ENCODE assay signal across 9 cellular contexts in genomic region chr14:33949051-33950037, GRCh38. TPM values are rescaled to one million over a fixed set of nuclear protein-coding genes. Genes with fewer than 3 reads are reported as not detected.
DNase-seq lines count a peak whose midpoint lies in the region; ATAC-seq, FAIRE-seq and TF ChIP-seq lines count a peak whose summit lies in the region.
"Had no signal": no experiment of that assay in that cellular context is flagged by ENCODE, and none has a peak within 500 bp of the region (broad histone marks: within the 10 kb centered on the region; RNA-seq: fewer than 3 reads in every experiment).

No MANE protein-coding gene starts in this region.

- FAIRE-seq in kidney (lab: Jason Lieb, UNC): no peak

- DNase-seq in NCI-H345 (lab: John Stamatoyannopoulos, UW) (peak; percentile 29), NCI-H345 treated with DMSO at 0.1 percent for 48 hours (lab: John Stamatoyannopoulos, UW; ENCODE audit: unreplicated experiment) (no peak), WTC11 (ENCODE audit: low spot score) (no peak), kidney (no peak), cerebellum (ENCODE audit: low spot score) (no peak), SK-N-DZ (ENCODE audit: low spot score) (no peak), dermis blood vessel endothelial cell (no peak)
- DNase-seq in stimulated activated naive CD8-positive, alpha-beta T cell treated with anti-CD3 and anti-CD28 coated beads, Interleukin-15, amount 100 ng/mL, for 72 hours: no peak
- DNase-seq: SIG-M5 had no signal

- TF ChIP-seq CTCF in WTC11 (IDR thresholded peaks at IDR 0.05): no peak
- no peak for TF ChIP-seq CTCF in kidney (IDR thresholded peaks at IDR 0.05; ENCODE audit: borderline replicate concordance, extremely low read depth, insufficient read depth)

- H3K9me3 Mint-ChIP-seq in WTC11: no peaks in the 10 kb centered on the region
- no peaks in the 10 kb centered on the region for H3K9me3 Mint-ChIP-seq in stimulated activated naive CD8-positive, alpha-beta T cell treated with anti-CD3 and anti-CD28 coated beads, Interleukin-15, amount 100 ng/mL, for 72 hours

- peaks cover 14% of the 10 kb centered on the region for H3K36me3 Mint-ChIP-seq in WTC11

- peak overlapping the region; percentile 72 to 76 for H3K4me3 ChIP-seq in kidney (ENCODE audit: low read length in 2 of 2)

- POLR2A ChIA-PET in WTC11 (lab: Charles Lee): interaction anchor here (0.9 to 1.8 kb wide), 4 partner anchors 10 to 100 kb away, joined by 3 to 14 read pairs (median 4); no protein-coding TSS in a partner anchor

- peak overlapping the region; percentile 12 to 44 for H3K9ac ChIP-seq in kidney (ENCODE audit: low read length in 2 of 2)

- peaks cover 4 to 12% of the 10 kb centered on the region in 2 donors for H3K4me1 ChIP-seq in kidney (ENCODE audit: control insufficient read depth in 1 of 2, insufficient read depth in 1 of 2, low read depth in 1 of 2, low read length in 2 of 2)

- CTCF ChIA-PET in WTC11 (lab: Charles Lee): interaction anchor here (1.0 to 3.2 kb wide), 3 partner anchors 8 to 100 kb away, joined by 5 to 26 read pairs (median 6); no protein-coding TSS in a partner anchor

- intact Hi-C loops in kidney (cut with DNase I): no loop called here

- peaks cover 18% of the 10 kb centered on the region for H3K27me3 Mint-ChIP-seq in WTC11 (ENCODE audit: low read depth)
- H3K27me3 Mint-ChIP-seq in stimulated activated naive CD8-positive, alpha-beta T cell treated with anti-CD3 and anti-CD28 coated beads, Interleukin-15, amount 100 ng/mL, for 72 hours: peaks cover 67% of the 10 kb centered on the region

- H3K27ac ChIP-seq in kidney (ENCODE audit: low read depth in 2 of 2, low read length in 2 of 2): peak overlapping the region in 1 of 2 donors; percentile 5

- H3K36me3 ChIP-seq in kidney (ENCODE audit: control insufficient read depth in 1 of 2, insufficient read depth in 2 of 2, low read length in 2 of 2): no peaks in the 10 kb centered on the region

- no peak for ATAC-seq in WTC11
- no peak for ATAC-seq in stimulated activated naive CD8-positive, alpha-beta T cell treated with anti-CD3 and anti-CD28 coated beads, Interleukin-15, amount 100 ng/mL, for 72 hours

- H3K27ac Mint-ChIP-seq in WTC11: no peak overlapping the region
- no peak overlapping the region for H3K27ac Mint-ChIP-seq in stimulated activated naive CD8-positive, alpha-beta T cell treated with anti-CD3 and anti-CD28 coated beads, Interleukin-15, amount 100 ng/mL, for 72 hours

- no peaks in the 10 kb centered on the region for H3K9me3 ChIP-seq in kidney (ENCODE audit: control insufficient read depth in 1 of 2, low read length in 2 of 2)

- H3K4me1 Mint-ChIP-seq in WTC11: peaks cover 56% of the 10 kb centered on the region
- H3K4me1 Mint-ChIP-seq in stimulated activated naive CD8-positive, alpha-beta T cell treated with anti-CD3 and anti-CD28 coated beads, Interleukin-15, amount 100 ng/mL, for 72 hours: peaks cover 39% of the 10 kb centered on the region

- peak overlapping the region; percentile 64 for H3K4me3 Mint-ChIP-seq in WTC11
- peak overlapping the region; percentile 25 to 90 for H3K4me3 Mint-ChIP-seq in stimulated activated naive CD8-positive, alpha-beta T cell treated with anti-CD3 and anti-CD28 coated beads, Interleukin-15, amount 100 ng/mL, for 72 hours

TF ChIP-seq in WTC11, 78 proteins besides CTCF, POLR2A, EP300 and RAD21:
- TF ChIP-seq NR1H2 (CRISPR knock-in tag; IDR thresholded peaks at IDR 0.05) (no peak), RELA (CRISPR knock-in tag; IDR thresholded peaks at IDR 0.05; ENCODE audit: borderline replicate concordance) (no peak), ATF6 (CRISPR knock-in tag; IDR thresholded peaks at IDR 0.05) (no peak), IRF1 (CRISPR knock-in tag; IDR thresholded peaks at IDR 0.05) (no peak), FOXP1 (CRISPR knock-in tag; IDR thresholded peaks at IDR 0.05; ENCODE audit: borderline replicate concordance) (no peak), TCF7 (CRISPR knock-in tag; IDR thresholded peaks at IDR 0.05; ENCODE audit: low read depth) (no peak), NFYB (CRISPR knock-in tag; conservative IDR thresholded peaks at IDR 0.05; ENCODE audit: low read depth) (no peak), ZNF263 (CRISPR knock-in tag; IDR thresholded peaks at IDR 0.05; ENCODE audit: low read depth) (no peak), E2F5 (CRISPR knock-in tag; IDR thresholded peaks at IDR 0.05) (no peak), FOXJ3 (CRISPR knock-in tag; IDR thresholded peaks at IDR 0.05; ENCODE audit: borderline replicate concordance) (no peak), ZNF219 (CRISPR knock-in tag; IDR thresholded peaks at IDR 0.05; ENCODE audit: borderline replicate concordance) (no peak)

RNA-seq across cellular contexts. Expression of gene EGLN3, which starts 1.5 kb away (rescaled TPM):
- total RNA-seq in WTC11 (2021) (20.0 to 22.0 TPM (median 21.0 TPM) in 3 replicates), kidney (22.5 TPM), cerebellum (9.2 TPM), dermis blood vessel endothelial cell (1.4 and 2.1 TPM in 2 replicates)
- polyA plus RNA-seq in kidney (ENCODE audit: insufficient read depth, low read depth, low replicate concordance): 19.6 TPM
- polyA plus RNA-seq in SK-N-DZ (2014; cell fraction: cytosol; rRNA removed): 1.4 and 2.5 TPM in 2 replicates
- polyA plus RNA-seq in SK-N-DZ (2014; cell fraction: nucleus; rRNA removed): 0.28 and 1.0 TPM in 2 replicates
